Comparison of ENCODE assay signal across 2 cellular contexts in the genomic region with DNA sequence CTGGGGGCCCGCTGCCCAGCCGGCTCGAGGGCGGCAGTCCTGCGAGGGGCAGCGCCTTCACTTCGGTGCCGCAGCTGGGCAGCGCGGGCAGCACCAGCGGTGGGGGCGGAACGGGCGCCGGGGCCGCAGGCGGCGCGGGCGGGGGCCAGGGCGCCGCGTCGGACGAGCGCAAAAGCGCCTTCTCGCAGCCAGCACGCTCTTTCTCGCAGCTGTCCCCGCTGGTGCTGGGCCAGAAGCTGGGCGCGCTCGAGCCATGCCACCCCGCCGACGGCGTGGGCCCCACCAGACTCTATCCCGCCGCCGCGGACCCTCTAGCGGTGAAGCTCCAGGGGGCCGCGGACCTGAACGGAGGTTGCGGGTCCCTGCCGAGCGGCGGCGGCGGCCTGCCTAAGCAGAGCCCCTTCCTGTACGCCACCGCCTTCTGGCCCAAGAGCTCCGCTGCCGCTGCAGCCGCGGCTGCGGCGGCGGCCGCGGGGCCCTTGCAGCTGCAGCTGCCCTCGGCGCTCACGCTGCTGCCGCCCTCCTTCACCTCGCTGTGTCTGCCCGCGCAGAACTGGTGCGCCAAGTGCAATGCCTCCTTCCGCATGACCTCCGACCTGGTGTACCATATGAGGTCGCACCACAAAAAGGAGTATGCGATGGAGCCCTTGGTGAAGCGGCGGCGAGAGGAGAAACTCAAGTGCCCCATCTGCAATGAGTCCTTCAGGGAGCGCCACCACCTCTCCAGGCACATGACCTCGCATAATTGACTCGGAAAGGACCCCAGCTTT.
TF ChIP-seq lines count a peak whose summit lies in the region.

No MANE protein-coding gene starts in this region.

TF ChIP-seq in IMR-90, 13 proteins besides CTCF, POLR2A, EP300 and RAD21:
- TF ChIP-seq, protein P1, sequence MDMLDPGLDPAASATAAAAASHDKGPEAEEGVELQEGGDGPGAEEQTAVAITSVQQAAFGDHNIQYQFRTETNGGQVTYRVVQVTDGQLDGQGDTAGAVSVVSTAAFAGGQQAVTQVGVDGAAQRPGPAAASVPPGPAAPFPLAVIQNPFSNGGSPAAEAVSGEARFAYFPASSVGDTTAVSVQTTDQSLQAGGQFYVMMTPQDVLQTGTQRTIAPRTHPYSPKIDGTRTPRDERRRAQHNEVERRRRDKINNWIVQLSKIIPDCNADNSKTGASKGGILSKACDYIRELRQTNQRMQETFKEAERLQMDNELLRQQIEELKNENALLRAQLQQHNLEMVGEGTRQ (IDR thresholded peaks at IDR 0.05; ENCODE audit: low read depth, low read length) = no peak
- TF ChIP-seq MAZ (IDR thresholded peaks at IDR 0.05; ENCODE audit: borderline replicate concordance, low read depth, low read length) (no peak; the same call in 1 of the 2 replicates), RFX5 (IDR thresholded peaks at IDR 0.05; ENCODE audit: low read depth, low read length) (no peak), CHD1 (IDR thresholded peaks at IDR 0.05; ENCODE audit: low read depth, low read length) (no peak), MAFK (IDR thresholded peaks at IDR 0.05; ENCODE audit: low read depth, low read length) (no peak), BHLHE40 (IDR thresholded peaks at IDR 0.05; ENCODE audit: low read depth, low read length) (no peak), CEBPB (IDR thresholded peaks at IDR 0.05; ENCODE audit: low read depth, low read length) (no peak), NFE2L2 (IDR thresholded peaks at IDR 0.05; ENCODE audit: low read depth, low read length) (no peak), SMC3 (IDR thresholded peaks at IDR 0.05; ENCODE audit: low read depth, low read length) (no peak), MXI1 (IDR thresholded peaks at IDR 0.05; ENCODE audit: borderline replicate concordance, low read depth, low read length) (no peak)
- TF ChIP-seq, protein P2, sequence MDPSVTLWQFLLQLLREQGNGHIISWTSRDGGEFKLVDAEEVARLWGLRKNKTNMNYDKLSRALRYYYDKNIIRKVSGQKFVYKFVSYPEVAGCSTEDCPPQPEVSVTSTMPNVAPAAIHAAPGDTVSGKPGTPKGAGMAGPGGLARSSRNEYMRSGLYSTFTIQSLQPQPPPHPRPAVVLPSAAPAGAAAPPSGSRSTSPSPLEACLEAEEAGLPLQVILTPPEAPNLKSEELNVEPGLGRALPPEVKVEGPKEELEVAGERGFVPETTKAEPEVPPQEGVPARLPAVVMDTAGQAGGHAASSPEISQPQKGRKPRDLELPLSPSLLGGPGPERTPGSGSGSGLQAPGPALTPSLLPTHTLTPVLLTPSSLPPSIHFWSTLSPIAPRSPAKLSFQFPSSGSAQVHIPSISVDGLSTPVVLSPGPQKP (IDR thresholded peaks at IDR 0.05; ENCODE audit: borderline replicate concordance, low read depth, low read length) = no peak
TF ChIP-seq in IMR-90: peak in this region for 0.

TF ChIP-seq in H1, 55 proteins besides CTCF, POLR2A, EP300 and RAD21:
- TF ChIP-seq NANOG (IDR thresholded peaks at IDR 0.05; ENCODE audit: insufficient read depth, low read depth, low read length, poor library complexity, severe bottlenecking) = no peak
- TF ChIP-seq CTBP2 (IDR thresholded peaks at IDR 0.05; ENCODE audit: borderline replicate concordance, insufficient read depth, insufficient read length, low read length) = peak; percentile 69
- TF ChIP-seq CBX5 (IDR thresholded peaks at IDR 0.05; ENCODE audit: low read depth, low read length) = no peak
- no peak for TF ChIP-seq PHF8 (conservative IDR thresholded peaks at IDR 0.05; ENCODE audit: low read depth, low read length)
- no peak for TF ChIP-seq FOSL1 (IDR thresholded peaks at IDR 0.05; ENCODE audit: insufficient read depth, low read depth, low read length)
- no peak for TF ChIP-seq BRCA1 (IDR thresholded peaks at IDR 0.05; ENCODE audit: low read depth, low read length)
- TF ChIP-seq RNF2 (IDR thresholded peaks at IDR 0.05; ENCODE audit: borderline replicate concordance, low read depth, low read length, missing control alignments, poor library complexity, severe bottlenecking) = peak; percentile 72
- TF ChIP-seq ZNF274 (IDR thresholded peaks at IDR 0.05; ENCODE audit: borderline replicate concordance, extremely low read depth, low read length) = no peak
- TF ChIP-seq, protein P1 (IDR thresholded peaks at IDR 0.05; ENCODE audit: low read length) = no peak
- peak; percentile 54 for TF ChIP-seq KDM4A (IDR thresholded peaks at IDR 0.05; ENCODE audit: low read depth, low read length, severe bottlenecking)
- TF ChIP-seq SIRT6 (IDR thresholded peaks at IDR 0.05; ENCODE audit: low read length) = no peak
- no peak for TF ChIP-seq KDM5A (IDR thresholded peaks at IDR 0.05; ENCODE audit: low read length)
- TF ChIP-seq HDAC6 (IDR thresholded peaks at IDR 0.05; ENCODE audit: low read depth, low read length) = no peak
- TF ChIP-seq SUZ12 (IDR thresholded peaks at IDR 0.05; ENCODE audit: low read length) = peak; percentile 99
- no peak for TF ChIP-seq TAF1 (IDR thresholded peaks at IDR 0.05; ENCODE audit: low read depth, low read length)
- no peak for TF ChIP-seq RFX5 (IDR thresholded peaks at IDR 0.05; ENCODE audit: borderline replicate concordance, low read depth, low read length)
- no peak for TF ChIP-seq SP4 (IDR thresholded peaks at IDR 0.05; ENCODE audit: low read length)
- no peak for TF ChIP-seq MAFK (IDR thresholded peaks at IDR 0.05; ENCODE audit: low read depth, low read length)
- no peak for TF ChIP-seq YY1 (IDR thresholded peaks at IDR 0.05; ENCODE audit: low read depth, low read length)
- TF ChIP-seq EZH2 (IDR thresholded peaks at IDR 0.05; ENCODE audit: low read depth, low read length, severe bottlenecking) = peak; percentile 97
- peak; percentile 53; the same call in 1 of the 2 replicates for TF ChIP-seq CREB1 (IDR thresholded peaks at IDR 0.05)
- TF ChIP-seq, protein P3, sequence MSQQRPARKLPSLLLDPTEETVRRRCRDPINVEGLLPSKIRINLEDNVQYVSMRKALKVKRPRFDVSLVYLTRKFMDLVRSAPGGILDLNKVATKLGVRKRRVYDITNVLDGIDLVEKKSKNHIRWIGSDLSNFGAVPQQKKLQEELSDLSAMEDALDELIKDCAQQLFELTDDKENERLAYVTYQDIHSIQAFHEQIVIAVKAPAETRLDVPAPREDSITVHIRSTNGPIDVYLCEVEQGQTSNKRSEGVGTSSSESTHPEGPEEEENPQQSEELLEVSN (IDR thresholded peaks at IDR 0.05) = peak; percentile 41
- TF ChIP-seq TAF7 (optimal IDR thresholded peaks at IDR 0.05; ENCODE audit: borderline replicate concordance, low read depth, low read length) = no peak
- TF ChIP-seq, protein P4, sequence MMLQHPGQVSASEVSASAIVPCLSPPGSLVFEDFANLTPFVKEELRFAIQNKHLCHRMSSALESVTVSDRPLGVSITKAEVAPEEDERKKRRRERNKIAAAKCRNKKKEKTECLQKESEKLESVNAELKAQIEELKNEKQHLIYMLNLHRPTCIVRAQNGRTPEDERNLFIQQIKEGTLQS (IDR thresholded peaks at IDR 0.05; ENCODE audit: insufficient read depth, low read depth, low read length) = no peak
- TF ChIP-seq, protein P5, sequence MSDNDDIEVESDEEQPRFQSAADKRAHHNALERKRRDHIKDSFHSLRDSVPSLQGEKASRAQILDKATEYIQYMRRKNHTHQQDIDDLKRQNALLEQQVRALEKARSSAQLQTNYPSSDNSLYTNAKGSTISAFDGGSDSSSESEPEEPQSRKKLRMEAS (IDR thresholded peaks at IDR 0.05) = peak; percentile 23; the same call in 1 of the 2 replicates
